ENCODE assay signal across 38 cellular contexts in the genomic region with DNA sequence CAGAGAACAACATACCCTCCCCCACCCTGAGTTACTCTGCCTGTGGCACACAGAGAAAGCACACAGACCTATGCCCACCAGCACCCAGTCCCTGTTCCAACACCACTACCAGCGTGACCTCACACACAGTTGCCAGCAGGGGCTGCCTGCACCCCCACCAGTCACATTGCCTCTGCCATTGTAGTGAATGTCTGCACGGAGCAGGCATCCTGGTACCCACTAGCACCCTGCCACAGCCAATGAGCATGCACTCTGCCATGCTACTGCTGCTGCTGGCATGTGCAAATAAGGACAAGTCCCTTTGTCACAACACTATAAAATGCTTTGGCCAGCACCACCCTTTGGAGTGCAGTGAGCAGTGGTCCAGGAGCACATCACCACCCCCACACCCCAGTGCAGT. TPM values are rescaled to one million over a fixed set of nuclear protein-coding genes. Genes with fewer than 3 reads are reported as not detected.
DNase-seq lines count a peak whose midpoint lies in the region; ATAC-seq and TF ChIP-seq lines count a peak whose summit lies in the region.
"Had no signal": no experiment of that assay in that cellular context is flagged by ENCODE, and none has a peak within 500 bp of the region (broad histone marks: within the 10 kb centered on the region; RNA-seq: fewer than 3 reads in every experiment).

No MANE protein-coding gene starts in this region.

- no peak overlapping the region for H2AK5ac ChIP-seq in trophoblast cell (ENCODE audit: low read length)

- no peak overlapping the region for H3K14ac ChIP-seq in trophoblast cell (ENCODE audit: low read length)

- H3K27ac ChIP-seq in CD8-positive, alpha-beta T cell (ENCODE audit: low read depth, low read length), result no peak overlapping the region
- H3K27ac ChIP-seq in trophoblast cell (ENCODE audit: low read depth, low read length), result no peak overlapping the region
- no peak overlapping the region for H3K27ac ChIP-seq in upper lobe of left lung
- H3K27ac ChIP-seq: 22Rv1; A549; BLaER1; BLaER1 treated with 17β-estradiol and CSF1 and Interleukin-3, amounts not matched to agents 10 nM and 100 nM; C4-2B had no signal

- H3K18ac ChIP-seq in trophoblast cell (ENCODE audit: low read length), result no peak overlapping the region

- H4K8ac ChIP-seq in trophoblast cell (ENCODE audit: low read depth, low read length), result no peak overlapping the region

- H2BK5ac ChIP-seq in trophoblast cell (ENCODE audit: low read depth, low read length, poor library complexity), result no peak overlapping the region

- CTCF ChIA-PET in CD8-positive, alpha-beta T cell (lab: Charles Lee), result no interaction called here

- H3K23ac ChIP-seq in trophoblast cell (ENCODE audit: low read length), result no peak overlapping the region

- H4K91ac ChIP-seq in trophoblast cell (ENCODE audit: low read depth, low read length), result no peak overlapping the region

- no peak for DNase-seq in CD8-positive, alpha-beta T cell
- DNase-seq in chondrocyte (ENCODE audit: low spot score) (peak; percentile 65), mesenteric fat pad (ENCODE audit: low spot score) (peak; percentile 65), trophoblast cell (no peak), NCI-H774 (lab: John Stamatoyannopoulos, UW) (no peak), UCSD-AML1 (lab: John Stamatoyannopoulos, UW; ENCODE audit: unreplicated experiment) (no peak), upper lobe of left lung (no peak)
- no peak for DNase-seq in central memory CD4-positive, alpha-beta T cell
- DNase-seq: 8988T; ACHN; AML-193; BE2C; C1 segment of cervical spinal cord; Caco-2; Calu3; CD4-positive, alpha-beta memory T cell; CD4-positive, alpha-beta T cell; CD4-positive, CD25-positive, alpha-beta regulatory T cell; CD8-positive, alpha-beta memory T cell; COR-L47; DMS 273 treated with DMSO at 0.1 percent for 48 hours; DMS153; DMS53; DMS79; DMS79 treated with DMSO at 0.1 percent for 48 hours; DND-41; EL had no signal

- H2AFZ ChIP-seq in trophoblast cell (ENCODE audit: insufficient read depth, low read length, poor library complexity), result no peak overlapping the region

- no peaks in the 10 kb centered on the region for H3K79me1 ChIP-seq in trophoblast cell (ENCODE audit: low read length)

- intact Hi-C loops in CD8-positive, alpha-beta T cell (cut with DNase I, micrococcal nuclease), result no loop called here

- no peak for ATAC-seq in CD8-positive, alpha-beta T cell
- no peak for ATAC-seq in upper lobe of left lung (ENCODE audit: low FRiP score in 2 of 2)
- ATAC-seq: A549 had no signal

- H3K4me1 Mint-ChIP-seq in CD8-positive, alpha-beta T cell (ENCODE audit: low read depth), result no peaks in the 10 kb centered on the region
- no peaks in the 10 kb centered on the region for H3K4me1 Mint-ChIP-seq in chondrocyte (ENCODE audit: low read depth)
- H3K4me1 Mint-ChIP-seq: B cell; CD14-positive monocyte; CD4-positive, alpha-beta memory T cell; CD4-positive, CD25-positive, alpha-beta regulatory T cell; CD8-positive, alpha-beta memory T cell had no signal

- no peaks in the 10 kb centered on the region for H3K36me3 Mint-ChIP-seq in CD8-positive, alpha-beta T cell
- no peaks in the 10 kb centered on the region for H3K36me3 Mint-ChIP-seq in chondrocyte (ENCODE audit: low read depth)
- H3K36me3 Mint-ChIP-seq: CD14-positive monocyte; CD4-positive, alpha-beta memory T cell; CD4-positive, CD25-positive, alpha-beta regulatory T cell; CD8-positive, alpha-beta memory T cell had no signal

- no peaks in the 10 kb centered on the region for H3K36me3 ChIP-seq in CD8-positive, alpha-beta T cell (ENCODE audit: insufficient read depth, low read length)
- no peaks in the 10 kb centered on the region for H3K36me3 ChIP-seq in trophoblast cell (ENCODE audit: control insufficient read depth in 1 of 2, insufficient read depth in 2 of 2, low read length in 2 of 2)
- no peaks in the 10 kb centered on the region for H3K36me3 ChIP-seq in upper lobe of left lung
- H3K36me3 ChIP-seq: BE2C; BLaER1; BLaER1 treated with 17β-estradiol and CSF1 and Interleukin-3, amounts not matched to agents 10 nM and 100 nM had no signal

- H2BK12ac ChIP-seq in trophoblast cell (ENCODE audit: low read length), result no peak overlapping the region

- no peak overlapping the region for H3K4me2 ChIP-seq in trophoblast cell (ENCODE audit: low read length)
- H3K4me2 ChIP-seq: A549; BLaER1; BLaER1 treated with 17β-estradiol and CSF1 and Interleukin-3, amounts not matched to agents 10 nM and 100 nM had no signal

- no peak for TF ChIP-seq POLR2A in upper lobe of left lung (IDR thresholded peaks at IDR 0.05)

- H3K4ac ChIP-seq in trophoblast cell (ENCODE audit: low read depth, low read length), result no peak overlapping the region

- no peaks in the 10 kb centered on the region for H3K9me3 ChIP-seq in CD8-positive, alpha-beta T cell (ENCODE audit: low read length)
- H3K9me3 ChIP-seq in trophoblast cell (ENCODE audit: insufficient read depth, low read depth, low read length) (no peaks in the 10 kb centered on the region), upper lobe of left lung (no peaks in the 10 kb centered on the region)
- H3K9me3 ChIP-seq: A549, BE2C, BLaER1, Caco-2 had no signal

- no CpG with 5 or more reads among the region's 2 CpGs for WGBS in trophoblast cell (ENCODE audit: extremely low coverage, insufficient coverage, insufficient read length)
- 85 to 100% methylated on average over 2 of the region's 2 CpGs for WGBS in upper lobe of left lung, 2 donors

- H3K9me3 Mint-ChIP-seq in CD8-positive, alpha-beta T cell, result no peaks in the 10 kb centered on the region
- peaks cover 24% of the 10 kb centered on the region for H3K9me3 Mint-ChIP-seq in chondrocyte (ENCODE audit: low read depth)

- no peaks in the 10 kb centered on the region for H3K4me1 ChIP-seq in CD8-positive, alpha-beta T cell (ENCODE audit: insufficient read depth, low read length)
- no peaks in the 10 kb centered on the region for H3K4me1 ChIP-seq in trophoblast cell (ENCODE audit: control insufficient read depth in 1 of 2, insufficient read depth in 2 of 2, low read length in 2 of 2)
- H3K4me1 ChIP-seq in upper lobe of left lung, result no peaks in the 10 kb centered on the region
- H3K4me1 ChIP-seq: A549; BE2C; BLaER1; BLaER1 treated with 17β-estradiol and CSF1 and Interleukin-3, amounts not matched to agents 10 nM and 100 nM; Caco-2 had no signal

- H3K4me3 ChIP-seq in CD8-positive, alpha-beta T cell (ENCODE audit: low read depth, low read length), result no peak overlapping the region
- no peak overlapping the region for H3K4me3 ChIP-seq in trophoblast cell (ENCODE audit: low read depth, low read length)
- H3K4me3 ChIP-seq in upper lobe of left lung, result no peak overlapping the region
- H3K4me3 ChIP-seq: A549; BLaER1; BLaER1 treated with 17β-estradiol and CSF1 and Interleukin-3, amounts not matched to agents 10 nM and 100 nM had no signal

- TF ChIP-seq CTCF in CD8-positive, alpha-beta T cell (IDR thresholded peaks at IDR 0.05), result no peak
- TF ChIP-seq CTCF in chondrocyte (IDR thresholded peaks at IDR 0.05), result no peak
- TF ChIP-seq CTCF in upper lobe of left lung (IDR thresholded peaks at IDR 0.05), result no peak

- H3K4me3 Mint-ChIP-seq in CD8-positive, alpha-beta T cell, result no peak overlapping the region
- H3K4me3 Mint-ChIP-seq in chondrocyte (ENCODE audit: unreplicated experiment), result no peak overlapping the region
- H3K4me3 Mint-ChIP-seq: B cell; CD14-positive monocyte; CD4-positive, alpha-beta memory T cell; CD4-positive, alpha-beta T cell; CD4-positive, CD25-positive, alpha-beta regulatory T cell; CD8-positive, alpha-beta memory T cell had no signal

- TF ChIP-seq EP300 in upper lobe of left lung (IDR thresholded peaks at IDR 0.05), result no peak

- POLR2A ChIA-PET in CD8-positive, alpha-beta T cell (lab: Charles Lee), result no interaction called here

- no peak overlapping the region for H3K9ac ChIP-seq in trophoblast cell (ENCODE audit: low read length)
- H3K9ac ChIP-seq: BLaER1; BLaER1 treated with 17β-estradiol and CSF1 and Interleukin-3, amounts not matched to agents 10 nM and 100 nM had no signal

- no peak overlapping the region for H2BK120ac ChIP-seq in trophoblast cell (ENCODE audit: insufficient read depth, low read length, poor library complexity)

- H3K27me3 Mint-ChIP-seq in CD8-positive, alpha-beta T cell (ENCODE audit: low read depth), result no peaks in the 10 kb centered on the region
- no peaks in the 10 kb centered on the region for H3K27me3 Mint-ChIP-seq in chondrocyte (ENCODE audit: low read depth)
- H3K27me3 Mint-ChIP-seq: B cell; CD4-positive, alpha-beta memory T cell; CD4-positive, alpha-beta T cell; CD4-positive, CD25-positive, alpha-beta regulatory T cell had no signal

- H3K27ac Mint-ChIP-seq in CD8-positive, alpha-beta T cell, result peak overlapping the region; percentile 22
- H3K27ac Mint-ChIP-seq in chondrocyte (ENCODE audit: unreplicated experiment), result no peak overlapping the region
- H3K27ac Mint-ChIP-seq: B cell; CD14-positive monocyte; CD4-positive, alpha-beta memory T cell; CD4-positive, alpha-beta T cell; CD4-positive, CD25-positive, alpha-beta regulatory T cell; CD8-positive, alpha-beta memory T cell had no signal

- H3K27me3 ChIP-seq in CD8-positive, alpha-beta T cell (ENCODE audit: insufficient read depth, low read length), result no peaks in the 10 kb centered on the region
- H3K27me3 ChIP-seq in trophoblast cell (ENCODE audit: insufficient read depth, low read length), result no peaks in the 10 kb centered on the region
- H3K27me3 ChIP-seq in upper lobe of left lung, result no peaks in the 10 kb centered on the region
- H3K27me3 ChIP-seq: BE2C had no signal

- peak overlapping the region; percentile 43 for H4K12ac ChIP-seq in trophoblast cell (ENCODE audit: low read depth, low read length)

- H3K79me2 ChIP-seq in trophoblast cell (ENCODE audit: control insufficient read depth, insufficient read depth, low read length, poor library complexity), result no peaks in the 10 kb centered on the region

RNA-seq across cellular contexts. Expression of a gene that starts 47.1 kb away (rescaled TPM):
- total RNA-seq in CD8-positive, alpha-beta T cell, result not detected
- total RNA-seq in chondrocyte, result not detected in 3 replicates
- total RNA-seq in mesenteric fat pad, result not detected
- polyA plus RNA-seq in trophoblast cell (2013), result 0.34 and 0.51 TPM in 2 replicates
- total RNA-seq in upper lobe of left lung, result not detected
- total RNA-seq: A172; A673; B cell; Caco-2; Calu3; CD4-positive, alpha-beta memory T cell; CD4-positive, alpha-beta T cell; CD4-positive, CD25-positive, alpha-beta regulatory T cell; CD8-positive, alpha-beta memory T cell; Daoy had no signal
- polyA plus RNA-seq: BJ; CD14-positive monocyte; CD4-positive, alpha-beta memory T cell; CD4-positive, CD25-positive, alpha-beta regulatory T cell; CD8-positive, alpha-beta memory T cell had no signal

Comparison
In these comparisons a context has a peak if more than half of its experiments do, and no peak if none do; other contexts are left out.
1. DNase-seq: peak in chondrocyte (single experiment) and mesenteric fat pad (single experiment); none in CD8-positive, alpha-beta T cell (0 of 7), trophoblast cell (0 of 2), NCI-H774 (single experiment), UCSD-AML1 (single experiment), central memory CD4-positive, alpha-beta T cell (single experiment) and upper lobe of left lung (0 of 2).